Comparison of ENCODE assay signal across 14 cellular contexts in genomic region chr15:71716990-71717389, GRCh38.
DNase-seq lines count a peak whose midpoint lies in the region; ATAC-seq and TF ChIP-seq lines count a peak whose summit lies in the region.
"Had no signal": no experiment of that assay in that cellular context is flagged by ENCODE, and none has a peak within 500 bp of the region (broad histone marks: within the 10 kb centered on the region; RNA-seq: fewer than 3 reads in every experiment).

No MANE protein-coding gene starts in this region.

- no peak overlapping the region for H3K9ac ChIP-seq in OCI-LY3 (ENCODE audit: low read length)

- no peaks in the 10 kb centered on the region for H3K79me2 ChIP-seq in OCI-LY3 (ENCODE audit: low read length)

- no peak overlapping the region for H3K4me2 ChIP-seq in OCI-LY3 (ENCODE audit: low read length)

- H2AFZ ChIP-seq in OCI-LY3 (ENCODE audit: low read depth, low read length), result 0 out of 2 replicates have a peak overlapping the region, but pooled peaks have one; percentile 6

- H3K4me3 ChIP-seq in AG10803 (ENCODE audit: low read length), result no peak overlapping the region
- H3K4me3 ChIP-seq in OCI-LY3 (ENCODE audit: low read length), result no peak overlapping the region
- H3K4me3 ChIP-seq: SK-N-MC had no signal

- no peak overlapping the region for H3K27ac Mint-ChIP-seq in activated CD4-positive, alpha-beta T cell treated with anti-CD3 and anti-CD28 coated beads, Interleukin-2, amount 10 ng/mL, durations not matched to agents 7 days and 5 days
- H3K27ac Mint-ChIP-seq: activated T-helper 2 cell treated with anti-CD3 and anti-CD28 coated beads, Interferon-gamma antibody, Interleukin-2, Interleukin-4, amounts not matched to agents 10 μg/mL and 5 μg/mL and 100 μg/mL, durations not matched to agents 14 hours and 24 hours and 36 hours had no signal

- H3K27me3 ChIP-seq in OCI-LY3 (ENCODE audit: low read depth, low read length), result peaks cover 11% of the 10 kb centered on the region; the same call in 1 of the 2 replicates

- H3K36me3 ChIP-seq in OCI-LY3 (replicated peaks; ENCODE audit: low read depth, low read length), result no peaks in the 10 kb centered on the region

- no peak for ATAC-seq in GM21529 (IDR thresholded peaks at IDR 0.05; ENCODE audit: unreplicated experiment)

- no peak for TF ChIP-seq CTCF in AG10803 (conservative IDR thresholded peaks at IDR 0.05; ENCODE audit: low read length)
- TF ChIP-seq CTCF in OCI-LY3 (IDR thresholded peaks at IDR 0.05; ENCODE audit: low read depth, low read length), result no peak
- no peak for TF ChIP-seq CTCF in GM10248 (IDR thresholded peaks at IDR 0.05; ENCODE audit: control extremely low read depth, extremely low read depth, low read depth, missing control alignments)

- H3K27ac ChIP-seq in OCI-LY3 (ENCODE audit: low read length), result no peak overlapping the region
- H3K27ac ChIP-seq: SK-N-MC had no signal

- H3K36me3 Mint-ChIP-seq in activated CD4-positive, alpha-beta T cell treated with anti-CD3 and anti-CD28 coated beads, Interleukin-2, amount 10 ng/mL, durations not matched to agents 7 days and 5 days (ENCODE audit: low read depth), result no peaks in the 10 kb centered on the region

- POLR2A ChIA-PET in GM10248 (lab: Yijun Ruan, JAX), result no interaction called here
- POLR2A ChIA-PET in activated CD4-positive, alpha-beta T cell treated with anti-CD3 and anti-CD28 coated beads, Interleukin-2, amount 10 ng/mL, durations not matched to agents 7 days and 5 days (lab: Charles Lee), result no interaction called here

- no peaks in the 10 kb centered on the region for H4K20me1 ChIP-seq in OCI-LY3 (ENCODE audit: insufficient read depth, low read length)

- H3K27me3 Mint-ChIP-seq in activated CD4-positive, alpha-beta T cell treated with anti-CD3 and anti-CD28 coated beads, Interleukin-2, amount 10 ng/mL, durations not matched to agents 7 days and 5 days, result peaks cover 10% of the 10 kb centered on the region

- no peaks in the 10 kb centered on the region for H3K9me3 ChIP-seq in OCI-LY3 (ENCODE audit: insufficient read depth, low read length)

- CTCF ChIA-PET in GM10248 (lab: Yijun Ruan, JAX), result interaction anchor here (1.5 kb wide), 1 partner anchor 27 kb away, joined by 3 read pairs; no protein-coding TSS in a partner anchor
- CTCF ChIA-PET in activated CD4-positive, alpha-beta T cell treated with anti-CD3 and anti-CD28 coated beads, Interleukin-2, amount 10 ng/mL, durations not matched to agents 7 days and 5 days (lab: Charles Lee), result interaction anchor here (1.1 kb wide), 1 partner anchor 865 kb away, joined by 4 read pairs; no protein-coding TSS in a partner anchor

- DNase-seq in AG10803 (ENCODE audit: low read depth) (peak; percentile 36), dermis blood vessel endothelial cell (peak; percentile 33), myocyte (ENCODE audit: low read depth) (peak; percentile 40), GM10248 (ENCODE audit: extremely low spot score) (no peak), NCI-H2029 (lab: John Stamatoyannopoulos, UW) (no peak)
- no peak for DNase-seq in activated CD4-positive, alpha-beta T cell treated with anti-CD3 and anti-CD28 coated beads, Interleukin-2, amount 10 ng/mL, durations not matched to agents 7 days and 5 days
- DNase-seq: AML-193; effector memory CD4-positive, alpha-beta T cell; hippocampal formation; small intestine had no signal

- H3K9me3 Mint-ChIP-seq in activated CD4-positive, alpha-beta T cell treated with anti-CD3 and anti-CD28 coated beads, Interleukin-2, amount 10 ng/mL, durations not matched to agents 7 days and 5 days, result no peaks in the 10 kb centered on the region
- H3K9me3 Mint-ChIP-seq: activated T-helper 2 cell treated with anti-CD3 and anti-CD28 coated beads, Interferon-gamma antibody, Interleukin-2, Interleukin-4, amounts not matched to agents 10 μg/mL and 5 μg/mL and 100 μg/mL, durations not matched to agents 14 hours and 24 hours and 36 hours had no signal

- 0 out of 2 replicates have a peak, but pooled peaks cover 3% of the 10 kb centered on the region for H3K4me1 ChIP-seq in OCI-LY3 (ENCODE audit: low read length)

- H3K4me1 Mint-ChIP-seq in activated CD4-positive, alpha-beta T cell treated with anti-CD3 and anti-CD28 coated beads, Interleukin-2, amount 10 ng/mL, durations not matched to agents 7 days and 5 days, result no peaks in the 10 kb centered on the region

- H3K4me3 Mint-ChIP-seq in activated CD4-positive, alpha-beta T cell treated with anti-CD3 and anti-CD28 coated beads, Interleukin-2, amount 10 ng/mL, durations not matched to agents 7 days and 5 days, result no peak overlapping the region

Comparison
In these comparisons a context has a peak if more than half of its experiments do, and no peak if none do; other contexts are left out.
1. DNase-seq: peak in AG10803 (single experiment), dermis blood vessel endothelial cell (single experiment) and myocyte (single experiment); none in GM10248 (single experiment), NCI-H2029 (single experiment) and activated CD4-positive, alpha-beta T cell treated with anti-CD3 and anti-CD28 coated beads, Interleukin-2, amount 10 ng/mL, durations not matched to agents 7 days and 5 days (single experiment).